10 cellular contexts compared by ENCODE assay signal in genomic region chr11:115193931-115194797, GRCh38.
DNase-seq lines count a peak whose midpoint lies in the region; ATAC-seq and TF ChIP-seq lines count a peak whose summit lies in the region.
"Had no signal": no experiment of that assay in that cellular context is flagged by ENCODE, and none has a peak within 500 bp of the region (broad histone marks: within the 10 kb centered on the region; RNA-seq: fewer than 3 reads in every experiment).

No MANE protein-coding gene starts in this region.

- no peak overlapping the region for H3K27ac ChIP-seq in naive thymus-derived CD4-positive, alpha-beta T cell (ENCODE audit: low read depth, low read length)
- H3K27ac ChIP-seq: SJSA1, thoracic aorta had no signal

- H3K4me1 ChIP-seq in naive thymus-derived CD4-positive, alpha-beta T cell (ENCODE audit: control insufficient read depth in 2 of 2, insufficient read depth in 2 of 2, low read length in 2 of 2): peaks cover 0 to 4% of the 10 kb centered on the region in 2 donors
- H3K4me1 ChIP-seq: SJSA1 had no signal

- POLR2A ChIA-PET in naive thymus-derived CD4-positive, alpha-beta T cell (lab: Charles Lee): no interaction called here

- DNase-seq in GM10266 (ENCODE audit: extremely low spot score): peak; percentile 42
- no peak for DNase-seq in activated T-helper 2 cell treated with anti-CD3 and anti-CD28 coated beads, Interferon-gamma antibody, Interleukin-2, Interleukin-4, amounts not matched to agents 10 μg/mL and 5 μg/mL and 100 μg/mL, durations not matched to agents 14 hours and 24 hours and 36 hours (ENCODE audit: low spot score)
- no peak for DNase-seq in NK-92 (lab: John Stamatoyannopoulos, UW; ENCODE audit: unreplicated experiment)
- no peak for DNase-seq in anterior cingulate cortex (lab: John Stamatoyannopoulos, UW)
- DNase-seq in activated effector memory CD4-positive, alpha-beta T cell treated with Interleukin-2 at 50 U/mL for 16 hours: no peak
- DNase-seq in naive thymus-derived CD4-positive, alpha-beta T cell: no peak

- peaks cover 26% of the 10 kb centered on the region for H3K4me1 Mint-ChIP-seq in activated T-helper 2 cell treated with anti-CD3 and anti-CD28 coated beads, Interferon-gamma antibody, Interleukin-2, Interleukin-4, amounts not matched to agents 10 μg/mL and 5 μg/mL and 100 μg/mL, durations not matched to agents 14 hours and 24 hours and 36 hours (ENCODE audit: low read depth)
- H3K4me1 Mint-ChIP-seq in naive thymus-derived CD4-positive, alpha-beta T cell: peaks cover 0 to 4% (median 0%) of the 10 kb centered on the region in 7 donors

- ATAC-seq in GM19351 (IDR thresholded peaks at IDR 0.05; ENCODE audit: unreplicated experiment) (peak; percentile 90), HG03135 (IDR thresholded peaks at IDR 0.05; ENCODE audit: unreplicated experiment) (peak; percentile 76)
- no peak for ATAC-seq in naive thymus-derived CD4-positive, alpha-beta T cell

- no peak for TF ChIP-seq CTCF in GM10266 (IDR thresholded peaks at IDR 0.05; ENCODE audit: control insufficient read depth, insufficient read depth, low read depth, missing control alignments)

- peak overlapping the region; percentile 42 for H3K4me3 Mint-ChIP-seq in activated T-helper 2 cell treated with anti-CD3 and anti-CD28 coated beads, Interferon-gamma antibody, Interleukin-2, Interleukin-4, amounts not matched to agents 10 μg/mL and 5 μg/mL and 100 μg/mL, durations not matched to agents 14 hours and 24 hours and 36 hours (ENCODE audit: low read depth)
- H3K4me3 Mint-ChIP-seq in naive thymus-derived CD4-positive, alpha-beta T cell: peak overlapping the region in 1 of 10 donors; percentile 34

- peak overlapping the region; percentile 86 for H3K27ac Mint-ChIP-seq in activated T-helper 2 cell treated with anti-CD3 and anti-CD28 coated beads, Interferon-gamma antibody, Interleukin-2, Interleukin-4, amounts not matched to agents 10 μg/mL and 5 μg/mL and 100 μg/mL, durations not matched to agents 14 hours and 24 hours and 36 hours
- peak overlapping the region in 1 of 9 donors; percentile 60 for H3K27ac Mint-ChIP-seq in naive thymus-derived CD4-positive, alpha-beta T cell

- peaks cover 15% of the 10 kb centered on the region for H3K27me3 Mint-ChIP-seq in activated T-helper 2 cell treated with anti-CD3 and anti-CD28 coated beads, Interferon-gamma antibody, Interleukin-2, Interleukin-4, amounts not matched to agents 10 μg/mL and 5 μg/mL and 100 μg/mL, durations not matched to agents 14 hours and 24 hours and 36 hours (ENCODE audit: low read depth)
- peaks cover 0 to 6% (median 6%) of the 10 kb centered on the region in 5 donors for H3K27me3 Mint-ChIP-seq in naive thymus-derived CD4-positive, alpha-beta T cell

- H3K9me3 Mint-ChIP-seq in activated T-helper 2 cell treated with anti-CD3 and anti-CD28 coated beads, Interferon-gamma antibody, Interleukin-2, Interleukin-4, amounts not matched to agents 10 μg/mL and 5 μg/mL and 100 μg/mL, durations not matched to agents 14 hours and 24 hours and 36 hours: no peaks in the 10 kb centered on the region
- H3K9me3 Mint-ChIP-seq in naive thymus-derived CD4-positive, alpha-beta T cell: peaks cover 0 to 2% (median 0%) of the 10 kb centered on the region in 11 donors

- no peaks in the 10 kb centered on the region for H3K27me3 ChIP-seq in naive thymus-derived CD4-positive, alpha-beta T cell (ENCODE audit: control insufficient read depth in 2 of 2, insufficient read depth in 2 of 2, low read length in 2 of 2)
- H3K27me3 ChIP-seq: SJSA1 had no signal

- no peak overlapping the region for H3K4me3 ChIP-seq in naive thymus-derived CD4-positive, alpha-beta T cell (ENCODE audit: low read length)
- H3K4me3 ChIP-seq: SJSA1, thoracic aorta had no signal

- H3K9me3 ChIP-seq in naive thymus-derived CD4-positive, alpha-beta T cell (ENCODE audit: control insufficient read depth in 2 of 3, low read length in 3 of 3): no peaks in the 10 kb centered on the region
- H3K9me3 ChIP-seq: SJSA1, thoracic aorta had no signal

- no peaks in the 10 kb centered on the region for H3K36me3 ChIP-seq in naive thymus-derived CD4-positive, alpha-beta T cell (ENCODE audit: control insufficient read depth in 2 of 3, insufficient read depth in 3 of 3, low read length in 3 of 3)
- H3K36me3 ChIP-seq: SJSA1, thoracic aorta had no signal

- no peaks in the 10 kb centered on the region for H3K36me3 Mint-ChIP-seq in activated T-helper 2 cell treated with anti-CD3 and anti-CD28 coated beads, Interferon-gamma antibody, Interleukin-2, Interleukin-4, amounts not matched to agents 10 μg/mL and 5 μg/mL and 100 μg/mL, durations not matched to agents 14 hours and 24 hours and 36 hours (ENCODE audit: low read depth)
- H3K36me3 Mint-ChIP-seq in naive thymus-derived CD4-positive, alpha-beta T cell: no peaks in the 10 kb centered on the region

- intact Hi-C loops in activated T-helper 2 cell treated with anti-CD3 and anti-CD28 coated beads, Interferon-gamma antibody, Interleukin-2, Interleukin-4, amounts not matched to agents 10 μg/mL and 5 μg/mL and 100 μg/mL, durations not matched to agents 14 hours and 24 hours and 36 hours (cut with micrococcal nuclease): loop anchor here (1.0 to 10.0 kb wide), 2 partner anchors 28 to 731 kb away; no protein-coding TSS in a partner anchor
- intact Hi-C loops in naive thymus-derived CD4-positive, alpha-beta T cell (cut with micrococcal nuclease): no loop called here

- CTCF ChIA-PET in naive thymus-derived CD4-positive, alpha-beta T cell (lab: Charles Lee): no interaction called here
